Comparison of ENCODE assay signal across 19 cellular contexts in genomic region chr5:197892-198489, GRCh38. TPM values are rescaled to one million over a fixed set of nuclear protein-coding genes. Genes with fewer than 3 reads are reported as not detected.
"Had no signal": no experiment of that assay in that cellular context is flagged by ENCODE, and none has a peak within 500 bp of the region (broad histone marks: within the 10 kb centered on the region; RNA-seq: fewer than 3 reads in every experiment).

No MANE protein-coding gene starts in this region.

- ATAC-seq: foreskin keratinocyte, lower lobe of right lung had no signal

- H3K27ac Mint-ChIP-seq: activated CD4-positive, alpha-beta memory T cell treated with anti-CD3 and anti-CD28 coated beads for 36 hours; endodermal cell had no signal

- H3K27me3 Mint-ChIP-seq: activated CD4-positive, alpha-beta memory T cell treated with anti-CD3 and anti-CD28 coated beads for 36 hours; brain; stimulated activated naive CD8-positive, alpha-beta T cell treated with anti-CD3 and anti-CD28 coated beads, Interleukin-15, amount 100 ng/mL, for 72 hours had no signal

- H3K4me3 Mint-ChIP-seq: activated CD4-positive, alpha-beta memory T cell treated with anti-CD3 and anti-CD28 coated beads for 36 hours; endodermal cell; stimulated activated naive CD8-positive, alpha-beta T cell treated with anti-CD3 and anti-CD28 coated beads, Interleukin-15, amount 100 ng/mL, for 72 hours had no signal

- H3K9me3 Mint-ChIP-seq: activated CD4-positive, alpha-beta memory T cell treated with anti-CD3 and anti-CD28 coated beads for 36 hours; brain; endodermal cell; nephron; stimulated activated naive CD8-positive, alpha-beta T cell treated with anti-CD3 and anti-CD28 coated beads, Interleukin-15, amount 100 ng/mL, for 72 hours had no signal

- DNase-seq: activated CD4-positive, alpha-beta memory T cell treated with anti-CD3 and anti-CD28 coated beads for 36 hours; activated CD4-positive, alpha-beta T cell treated with anti-CD3 and anti-CD28 coated beads for 4 hours; activated naive CD4-positive, alpha-beta T cell treated with Interleukin-2 at 50 U/mL for 16 hours; central memory CD4-positive, alpha-beta T cell; colonic mucosa; endodermal cell; foreskin keratinocyte; lower lobe of right lung; stimulated activated CD4-positive, alpha-beta T cell treated with anti-CD3 and anti-CD28 coated beads, Interleukin-15, amount 100 ng/mL, for 24 hours; stimulated activated CD4-positive, alpha-beta T cell treated with anti-CD3 and anti-CD28 coated beads, Interleukin-2, amount 100 ng/mL, for 48 hours; stimulated activated naive CD8-positive, alpha-beta T cell treated with anti-CD3 and anti-CD28 coated beads, Interleukin-15, amount 100 ng/mL, for 72 hours; trophoblast cell had no signal

- H3K27ac ChIP-seq: colonic mucosa, foreskin keratinocyte, lower lobe of right lung, skin epidermis had no signal

- H3K36me3 Mint-ChIP-seq: brain had no signal

RNA-seq across cellular contexts. Expression of gene LRRC14B, which starts 6.7 kb away (rescaled TPM):
- total RNA-seq: activated CD4-positive, alpha-beta memory T cell treated with anti-CD3 and anti-CD28 coated beads for 36 hours; colonic mucosa; endodermal cell; epithelial cell of proximal tubule; fibroblast of lung; foreskin keratinocyte; lower lobe of right lung; posterior vena cava; T-helper 2 cell treated with Interferon-gamma antibody and Interleukin-4, amounts not matched to agents 100 ng/mL and 5 ng/mL, for 36 hours had no signal
